13 cellular contexts compared by ENCODE assay signal in genomic region chr10:89887406-89887805, GRCh38.
A peak's percentile ranks its signal among the peaks of the same experiment; 100 is the strongest.
DNase-seq lines count a peak whose midpoint lies in the region; ATAC-seq and TF ChIP-seq lines count a peak whose summit lies in the region.
"Had no signal": no experiment of that assay in that cellular context is flagged by ENCODE, and none has a peak within 500 bp of the region (broad histone marks: within the 10 kb centered on the region; RNA-seq: fewer than 3 reads in every experiment).

No MANE protein-coding gene starts in this region.

- ATAC-seq in activated naive CD8-positive, alpha-beta T cell treated with anti-CD3 and anti-CD28 coated beads, Interleukin-2, amount 50 U/mL, for 24 hours = no peak
- ATAC-seq in HG02798 (IDR thresholded peaks at IDR 0.05; ENCODE audit: poor library complexity, unreplicated experiment) = peak; percentile 63
- ATAC-seq in HG03575 (IDR thresholded peaks at IDR 0.05; ENCODE audit: extremely low read depth, insufficient number of reproducible peaks, low FRiP score, unreplicated experiment) = peak; percentile 26
- ATAC-seq: activated CD8-positive, alpha-beta T cell treated with anti-CD3 and anti-CD28 coated beads, Interleukin-2, amount 10 ng/mL, durations not matched to agents 7 days and 5 days had no signal

- no peak for DNase-seq in activated naive CD8-positive, alpha-beta T cell treated with anti-CD3 and anti-CD28 coated beads, Interleukin-2, amount 50 U/mL, for 24 hours
- DNase-seq in activated naive CD8-positive, alpha-beta T cell treated with anti-CD3 and anti-CD28 coated beads for 36 hours = no peak
- no peak for DNase-seq in AML-193 (lab: John Stamatoyannopoulos, UW)
- DNase-seq in activated CD4-positive, alpha-beta T cell treated with anti-CD3 and anti-CD28 coated beads, Interleukin-2, amount 10 ng/mL, durations not matched to agents 7 days and 5 days = no peak
- no peak for DNase-seq in erythroblast (lab: John Stamatoyannopoulos, UW)
- DNase-seq: activated CD8-positive, alpha-beta T cell treated with anti-CD3 and anti-CD28 coated beads, Interleukin-2, amount 10 ng/mL, durations not matched to agents 7 days and 5 days; NCI-H1930; small intestine; stimulated activated naive CD4-positive, alpha-beta T cell had no signal

- H3K27me3 Mint-ChIP-seq in activated naive CD8-positive, alpha-beta T cell treated with anti-CD3 and anti-CD28 coated beads, Interleukin-2, amount 50 U/mL, for 24 hours = peaks cover 17% of the 10 kb centered on the region
- H3K27me3 Mint-ChIP-seq in activated naive CD8-positive, alpha-beta T cell treated with anti-CD3 and anti-CD28 coated beads for 36 hours = peaks cover 18% of the 10 kb centered on the region
- H3K27me3 Mint-ChIP-seq in stimulated activated naive CD8-positive, alpha-beta T cell treated with anti-CD3 and anti-CD28 coated beads, Interleukin-15, Interleukin-2, amounts not matched to agents 100 ng/mL and 50 ng/mL, for 24 hours = peaks cover 9% of the 10 kb centered on the region
- peaks cover 14% of the 10 kb centered on the region for H3K27me3 Mint-ChIP-seq in activated CD4-positive, alpha-beta T cell treated with anti-CD3 and anti-CD28 coated beads, Interleukin-2, amount 10 ng/mL, durations not matched to agents 7 days and 5 days
- H3K27me3 Mint-ChIP-seq: brain had no signal

- no peaks in the 10 kb centered on the region for H3K36me3 Mint-ChIP-seq in activated naive CD8-positive, alpha-beta T cell treated with anti-CD3 and anti-CD28 coated beads, Interleukin-2, amount 50 U/mL, for 24 hours (ENCODE audit: low read depth)
- H3K36me3 Mint-ChIP-seq in activated naive CD8-positive, alpha-beta T cell treated with anti-CD3 and anti-CD28 coated beads for 36 hours = peaks cover 2% of the 10 kb centered on the region
- H3K36me3 Mint-ChIP-seq in stimulated activated naive CD8-positive, alpha-beta T cell treated with anti-CD3 and anti-CD28 coated beads, Interleukin-15, Interleukin-2, amounts not matched to agents 100 ng/mL and 50 ng/mL, for 24 hours (ENCODE audit: low read depth) = no peaks in the 10 kb centered on the region
- no peaks in the 10 kb centered on the region for H3K36me3 Mint-ChIP-seq in activated CD4-positive, alpha-beta T cell treated with anti-CD3 and anti-CD28 coated beads, Interleukin-2, amount 10 ng/mL, durations not matched to agents 7 days and 5 days (ENCODE audit: low read depth)
- H3K36me3 Mint-ChIP-seq: brain had no signal

- peaks cover 20% of the 10 kb centered on the region for H3K4me1 Mint-ChIP-seq in activated naive CD8-positive, alpha-beta T cell treated with anti-CD3 and anti-CD28 coated beads, Interleukin-2, amount 50 U/mL, for 24 hours
- H3K4me1 Mint-ChIP-seq in activated naive CD8-positive, alpha-beta T cell treated with anti-CD3 and anti-CD28 coated beads for 36 hours = no peaks in the 10 kb centered on the region
- H3K4me1 Mint-ChIP-seq in stimulated activated naive CD8-positive, alpha-beta T cell treated with anti-CD3 and anti-CD28 coated beads, Interleukin-15, Interleukin-2, amounts not matched to agents 100 ng/mL and 50 ng/mL, for 24 hours (ENCODE audit: low read depth) = peaks cover 14% of the 10 kb centered on the region
- H3K4me1 Mint-ChIP-seq in activated CD4-positive, alpha-beta T cell treated with anti-CD3 and anti-CD28 coated beads, Interleukin-2, amount 10 ng/mL, durations not matched to agents 7 days and 5 days = no peaks in the 10 kb centered on the region

- POLR2A ChIA-PET in activated CD4-positive, alpha-beta T cell treated with anti-CD3 and anti-CD28 coated beads, Interleukin-2, amount 10 ng/mL, durations not matched to agents 7 days and 5 days (lab: Charles Lee) = no interaction called here

- no peak for TF ChIP-seq POLR2A in erythroblast (IDR thresholded peaks at IDR 0.05; ENCODE audit: low read length)

- no peak overlapping the region for H3K4me3 Mint-ChIP-seq in activated naive CD8-positive, alpha-beta T cell treated with anti-CD3 and anti-CD28 coated beads, Interleukin-2, amount 50 U/mL, for 24 hours
- no peak overlapping the region for H3K4me3 Mint-ChIP-seq in activated naive CD8-positive, alpha-beta T cell treated with anti-CD3 and anti-CD28 coated beads for 36 hours
- no peak overlapping the region for H3K4me3 Mint-ChIP-seq in stimulated activated naive CD8-positive, alpha-beta T cell treated with anti-CD3 and anti-CD28 coated beads, Interleukin-15, Interleukin-2, amounts not matched to agents 100 ng/mL and 50 ng/mL, for 24 hours
- H3K4me3 Mint-ChIP-seq in activated CD4-positive, alpha-beta T cell treated with anti-CD3 and anti-CD28 coated beads, Interleukin-2, amount 10 ng/mL, durations not matched to agents 7 days and 5 days = no peak overlapping the region
- H3K4me3 Mint-ChIP-seq: activated CD8-positive, alpha-beta T cell treated with anti-CD3 and anti-CD28 coated beads, Interleukin-2, amount 10 ng/mL, durations not matched to agents 7 days and 5 days; brain had no signal

- CTCF ChIA-PET in activated CD4-positive, alpha-beta T cell treated with anti-CD3 and anti-CD28 coated beads, Interleukin-2, amount 10 ng/mL, durations not matched to agents 7 days and 5 days (lab: Charles Lee) = interaction anchor here (1.3 kb wide), 1 partner anchor 19 kb away, joined by 4 read pairs; no protein-coding TSS in a partner anchor

- H3K9me3 Mint-ChIP-seq in activated naive CD8-positive, alpha-beta T cell treated with anti-CD3 and anti-CD28 coated beads, Interleukin-2, amount 50 U/mL, for 24 hours = peaks cover 4% of the 10 kb centered on the region
- peaks cover 3% of the 10 kb centered on the region for H3K9me3 Mint-ChIP-seq in activated naive CD8-positive, alpha-beta T cell treated with anti-CD3 and anti-CD28 coated beads for 36 hours
- H3K9me3 Mint-ChIP-seq in stimulated activated naive CD8-positive, alpha-beta T cell treated with anti-CD3 and anti-CD28 coated beads, Interleukin-15, Interleukin-2, amounts not matched to agents 100 ng/mL and 50 ng/mL, for 24 hours = peaks cover 4% of the 10 kb centered on the region
- no peaks in the 10 kb centered on the region for H3K9me3 Mint-ChIP-seq in activated CD4-positive, alpha-beta T cell treated with anti-CD3 and anti-CD28 coated beads, Interleukin-2, amount 10 ng/mL, durations not matched to agents 7 days and 5 days

- peak overlapping the region; percentile 36 for H3K27ac Mint-ChIP-seq in activated naive CD8-positive, alpha-beta T cell treated with anti-CD3 and anti-CD28 coated beads, Interleukin-2, amount 50 U/mL, for 24 hours
- H3K27ac Mint-ChIP-seq in activated naive CD8-positive, alpha-beta T cell treated with anti-CD3 and anti-CD28 coated beads for 36 hours = no peak overlapping the region
- peak overlapping the region; percentile 10 for H3K27ac Mint-ChIP-seq in stimulated activated naive CD8-positive, alpha-beta T cell treated with anti-CD3 and anti-CD28 coated beads, Interleukin-15, Interleukin-2, amounts not matched to agents 100 ng/mL and 50 ng/mL, for 24 hours
- H3K27ac Mint-ChIP-seq in activated CD4-positive, alpha-beta T cell treated with anti-CD3 and anti-CD28 coated beads, Interleukin-2, amount 10 ng/mL, durations not matched to agents 7 days and 5 days = no peak overlapping the region
- H3K27ac Mint-ChIP-seq: activated CD8-positive, alpha-beta T cell treated with anti-CD3 and anti-CD28 coated beads, Interleukin-2, amount 10 ng/mL, durations not matched to agents 7 days and 5 days had no signal

Comparison
In these comparisons a context has a peak if more than half of its experiments do, and no peak if none do; other contexts are left out.
1. H3K27ac Mint-ChIP-seq: peak in activated naive CD8-positive, alpha-beta T cell treated with anti-CD3 and anti-CD28 coated beads, Interleukin-2, amount 50 U/mL, for 24 hours (single experiment) and stimulated activated naive CD8-positive, alpha-beta T cell treated with anti-CD3 and anti-CD28 coated beads, Interleukin-15, Interleukin-2, amounts not matched to agents 100 ng/mL and 50 ng/mL, for 24 hours (single experiment); none in activated naive CD8-positive, alpha-beta T cell treated with anti-CD3 and anti-CD28 coated beads for 36 hours (single experiment) and activated CD4-positive, alpha-beta T cell treated with anti-CD3 and anti-CD28 coated beads, Interleukin-2, amount 10 ng/mL, durations not matched to agents 7 days and 5 days (single experiment).